ENCODE assay signal across 2 cellular contexts in the genomic region with DNA sequence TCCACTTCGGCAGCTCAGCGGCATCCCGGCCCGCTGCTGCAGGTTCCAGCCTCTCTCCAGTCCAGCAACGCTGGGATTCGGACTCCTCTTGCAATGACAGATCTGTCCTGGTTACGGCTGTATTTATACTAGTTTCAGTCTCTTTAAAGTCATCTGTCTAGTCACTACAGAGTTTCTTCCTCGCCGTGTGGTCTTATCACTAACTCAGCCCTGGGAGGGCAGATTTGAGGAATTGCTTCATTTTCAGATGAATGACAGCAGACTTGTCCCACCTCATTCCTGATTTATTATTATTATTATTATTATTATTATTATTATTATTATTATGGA.
TF ChIP-seq lines count a peak whose summit lies in the region.

No MANE protein-coding gene starts in this region.

TF ChIP-seq in HCT116, 20 proteins besides CTCF, POLR2A, EP300 and RAD21 (continued from another document):
- TF ChIP-seq, protein P1, sequence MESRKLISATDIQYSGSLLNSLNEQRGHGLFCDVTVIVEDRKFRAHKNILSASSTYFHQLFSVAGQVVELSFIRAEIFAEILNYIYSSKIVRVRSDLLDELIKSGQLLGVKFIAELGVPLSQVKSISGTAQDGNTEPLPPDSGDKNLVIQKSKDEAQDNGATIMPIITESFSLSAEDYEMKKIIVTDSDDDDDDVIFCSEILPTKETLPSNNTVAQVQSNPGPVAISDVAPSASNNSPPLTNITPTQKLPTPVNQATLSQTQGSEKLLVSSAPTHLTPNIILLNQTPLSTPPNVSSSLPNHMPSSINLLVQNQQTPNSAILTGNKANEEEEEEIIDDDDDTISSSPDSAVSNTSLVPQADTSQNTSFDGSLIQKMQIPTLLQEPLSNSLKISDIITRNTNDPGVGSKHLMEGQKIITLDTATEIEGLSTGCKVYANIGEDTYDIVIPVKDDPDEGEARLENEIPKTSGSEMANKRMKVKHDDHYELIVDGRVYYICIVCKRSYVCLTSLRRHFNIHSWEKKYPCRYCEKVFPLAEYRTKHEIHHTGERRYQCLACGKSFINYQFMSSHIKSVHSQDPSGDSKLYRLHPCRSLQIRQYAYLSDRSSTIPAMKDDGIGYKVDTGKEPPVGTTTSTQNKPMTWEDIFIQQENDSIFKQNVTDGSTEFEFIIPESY (IDR thresholded peaks at IDR 0.05; ENCODE audit: extremely low read depth, insufficient replicate concordance, low read length) = no peak
- TF ChIP-seq EGR1 (IDR thresholded peaks at IDR 0.05; ENCODE audit: low read depth) (no peak), JUND (IDR thresholded peaks at IDR 0.05) (no peak), TCF7L2 (IDR thresholded peaks at IDR 0.05; ENCODE audit: borderline replicate concordance, extremely low read depth, insufficient read depth, insufficient read length) (no peak)
- TF ChIP-seq, protein P2, sequence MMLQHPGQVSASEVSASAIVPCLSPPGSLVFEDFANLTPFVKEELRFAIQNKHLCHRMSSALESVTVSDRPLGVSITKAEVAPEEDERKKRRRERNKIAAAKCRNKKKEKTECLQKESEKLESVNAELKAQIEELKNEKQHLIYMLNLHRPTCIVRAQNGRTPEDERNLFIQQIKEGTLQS (IDR thresholded peaks at IDR 0.05) = no peak
- TF ChIP-seq, protein P3, sequence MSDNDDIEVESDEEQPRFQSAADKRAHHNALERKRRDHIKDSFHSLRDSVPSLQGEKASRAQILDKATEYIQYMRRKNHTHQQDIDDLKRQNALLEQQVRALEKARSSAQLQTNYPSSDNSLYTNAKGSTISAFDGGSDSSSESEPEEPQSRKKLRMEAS (IDR thresholded peaks at IDR 0.05) = no peak

TF ChIP-seq in K562, 482 proteins besides CTCF, POLR2A, EP300 and RAD21 (continued from another document):
- TF ChIP-seq, protein P4, sequence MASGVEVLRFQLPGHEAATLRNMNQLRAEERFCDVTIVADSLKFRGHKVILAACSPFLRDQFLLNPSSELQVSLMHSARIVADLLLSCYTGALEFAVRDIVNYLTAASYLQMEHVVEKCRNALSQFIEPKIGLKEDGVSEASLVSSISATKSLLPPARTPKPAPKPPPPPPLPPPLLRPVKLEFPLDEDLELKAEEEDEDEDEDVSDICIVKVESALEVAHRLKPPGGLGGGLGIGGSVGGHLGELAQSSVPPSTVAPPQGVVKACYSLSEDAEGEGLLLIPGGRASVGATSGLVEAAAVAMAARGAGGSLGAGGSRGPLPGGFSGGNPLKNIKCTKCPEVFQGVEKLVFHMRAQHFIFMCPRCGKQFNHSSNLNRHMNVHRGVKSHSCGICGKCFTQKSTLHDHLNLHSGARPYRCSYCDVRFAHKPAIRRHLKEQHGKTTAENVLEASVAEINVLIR (CRISPR knock-in tag; IDR thresholded peaks at IDR 0.05) = no peak
- TF ChIP-seq, protein P5, sequence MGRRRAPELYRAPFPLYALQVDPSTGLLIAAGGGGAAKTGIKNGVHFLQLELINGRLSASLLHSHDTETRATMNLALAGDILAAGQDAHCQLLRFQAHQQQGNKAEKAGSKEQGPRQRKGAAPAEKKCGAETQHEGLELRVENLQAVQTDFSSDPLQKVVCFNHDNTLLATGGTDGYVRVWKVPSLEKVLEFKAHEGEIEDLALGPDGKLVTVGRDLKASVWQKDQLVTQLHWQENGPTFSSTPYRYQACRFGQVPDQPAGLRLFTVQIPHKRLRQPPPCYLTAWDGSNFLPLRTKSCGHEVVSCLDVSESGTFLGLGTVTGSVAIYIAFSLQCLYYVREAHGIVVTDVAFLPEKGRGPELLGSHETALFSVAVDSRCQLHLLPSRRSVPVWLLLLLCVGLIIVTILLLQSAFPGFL (CRISPR knock-in tag; IDR thresholded peaks at IDR 0.05) = no peak
